1 cellular context compared by ENCODE assay signal in the genomic region with DNA sequence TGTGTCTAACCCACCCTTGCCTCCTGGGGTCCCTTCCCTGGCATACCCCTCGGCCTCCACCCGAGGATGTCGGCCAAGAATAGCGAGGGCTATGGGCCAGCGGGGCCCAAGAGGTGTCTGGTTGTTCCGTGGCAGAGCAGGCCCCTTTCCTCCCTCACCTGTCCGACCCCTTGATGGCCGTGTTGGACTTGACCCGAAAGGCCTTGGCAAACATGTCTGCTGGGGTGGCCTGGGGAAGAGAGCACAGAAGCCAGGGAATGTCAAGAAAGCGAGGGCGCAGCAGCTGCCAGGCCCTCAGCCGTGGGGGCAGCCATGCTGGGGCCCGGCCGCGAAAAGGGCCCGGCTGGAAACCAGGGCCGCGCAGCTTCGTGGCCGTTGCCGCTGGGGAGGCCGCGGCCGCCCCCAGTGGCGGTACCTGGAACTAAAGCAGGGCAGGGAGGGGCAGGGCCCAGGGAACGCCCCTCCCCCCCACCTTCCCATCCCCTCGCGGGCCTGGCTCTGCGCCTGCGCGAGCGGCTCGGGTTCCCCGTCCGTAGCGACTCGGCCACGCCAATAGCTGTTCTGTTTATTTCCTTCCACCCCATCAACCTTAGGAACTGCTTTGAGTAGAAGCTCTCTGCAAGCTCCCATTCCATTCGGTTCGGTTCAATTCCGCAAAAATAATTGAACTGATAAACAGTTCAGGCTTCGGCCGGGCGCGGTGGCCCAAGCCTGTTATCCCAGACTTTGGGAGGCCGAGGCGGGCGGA.
A peak's percentile ranks its signal among the peaks of the same experiment; 100 is the strongest.
TF ChIP-seq lines count a peak whose summit lies in the region.

A gene with protein sequence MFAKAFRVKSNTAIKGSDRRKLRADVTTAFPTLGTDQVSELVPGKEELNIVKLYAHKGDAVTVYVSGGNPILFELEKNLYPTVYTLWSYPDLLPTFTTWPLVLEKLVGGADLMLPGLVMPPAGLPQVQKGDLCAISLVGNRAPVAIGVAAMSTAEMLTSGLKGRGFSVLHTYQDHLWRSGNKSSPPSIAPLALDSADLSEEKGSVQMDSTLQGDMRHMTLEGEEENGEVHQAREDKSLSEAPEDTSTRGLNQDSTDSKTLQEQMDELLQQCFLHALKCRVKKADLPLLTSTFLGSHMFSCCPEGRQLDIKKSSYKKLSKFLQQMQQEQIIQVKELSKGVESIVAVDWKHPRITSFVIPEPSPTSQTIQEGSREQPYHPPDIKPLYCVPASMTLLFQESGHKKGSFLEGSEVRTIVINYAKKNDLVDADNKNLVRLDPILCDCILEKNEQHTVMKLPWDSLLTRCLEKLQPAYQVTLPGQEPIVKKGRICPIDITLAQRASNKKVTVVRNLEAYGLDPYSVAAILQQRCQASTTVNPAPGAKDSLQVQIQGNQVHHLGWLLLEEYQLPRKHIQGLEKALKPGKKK (minus strand): TSS at position 337 of the 748 bp plus-strand sequence. CDS start 123 bp downstream, at position 214.

TF ChIP-seq in K562, 482 proteins besides CTCF, POLR2A, EP300 and RAD21 (continued from another document and continues in another):
- TF ChIP-seq, protein P1, sequence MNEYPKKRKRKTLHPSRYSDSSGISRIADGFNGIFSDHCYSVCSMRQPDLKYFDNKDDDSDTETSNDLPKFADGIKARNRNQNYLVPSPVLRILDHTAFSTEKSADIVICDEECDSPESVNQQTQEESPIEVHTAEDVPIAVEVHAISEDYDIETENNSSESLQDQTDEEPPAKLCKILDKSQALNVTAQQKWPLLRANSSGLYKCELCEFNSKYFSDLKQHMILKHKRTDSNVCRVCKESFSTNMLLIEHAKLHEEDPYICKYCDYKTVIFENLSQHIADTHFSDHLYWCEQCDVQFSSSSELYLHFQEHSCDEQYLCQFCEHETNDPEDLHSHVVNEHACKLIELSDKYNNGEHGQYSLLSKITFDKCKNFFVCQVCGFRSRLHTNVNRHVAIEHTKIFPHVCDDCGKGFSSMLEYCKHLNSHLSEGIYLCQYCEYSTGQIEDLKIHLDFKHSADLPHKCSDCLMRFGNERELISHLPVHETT (CRISPR knock-in tag; conservative IDR thresholded peaks at IDR 0.05 in 1 of 2, IDR thresholded peaks at IDR 0.05 in 1 of 2): peak in 1 of 2 experiments; percentile 94; a peak in 2 of 4 replicates
- TF ChIP-seq ZNF12 (CRISPR knock-in tag; IDR thresholded peaks at IDR 0.05) (peak; percentile 89), NR2C2 (CRISPR knock-in tag; IDR thresholded peaks at IDR 0.05) (peak; percentile 90), NR2C2 (tag; IDR thresholded peaks at IDR 0.05) (peak; percentile 70), NR3C1 (CRISPR knock-in tag; IDR thresholded peaks at IDR 0.05) (peak; percentile 84), RBM15 (IDR thresholded peaks at IDR 0.05; ENCODE audit: insufficient read depth, low read length) (no peak), HNRNPL (IDR thresholded peaks at IDR 0.05; ENCODE audit: low read depth, low read length) (peak; percentile 92; the same call in 1 of the 2 replicates), L3MBTL2 (IDR thresholded peaks at IDR 0.05) (peak; percentile 86), ZEB2 (IDR thresholded peaks at IDR 0.05) (peak; percentile 98), ZNF507 (tag; conservative IDR thresholded peaks at IDR 0.05) (no peak), ZNF436 (CRISPR knock-in tag; IDR thresholded peaks at IDR 0.05) (no peak), ELF1 (tag; IDR thresholded peaks at IDR 0.05) (no peak), JUND (IDR thresholded peaks at IDR 0.05; ENCODE audit: borderline replicate concordance, low read depth, low read length) (peak; percentile 82), JUND (tag; IDR thresholded peaks at IDR 0.05; ENCODE audit: borderline replicate concordance, low read depth, low read length) (peak; percentile 61; the same call in 1 of the 3 replicates), ZNF384 (IDR thresholded peaks at IDR 0.05; ENCODE audit: low read depth, low read length) (peak; percentile 57), PHF20 (IDR thresholded peaks at IDR 0.05; ENCODE audit: partially characterized antibody) (peak; percentile 100), GABPB1 (CRISPR knock-in tag; IDR thresholded peaks at IDR 0.05) (peak; percentile 98), SMARCA4 (IDR thresholded peaks at IDR 0.05) (no peak), GTF2A2 (tag; IDR thresholded peaks at IDR 0.05) (peak; percentile 86), SRSF7 (optimal IDR thresholded peaks at IDR 0.05; ENCODE audit: low read depth, low read length) (no peak), ZFP1 (CRISPR knock-in tag; IDR thresholded peaks at IDR 0.05) (no peak), MEF2D (tag; conservative IDR thresholded peaks at IDR 0.05; ENCODE audit: low read depth) (peak; percentile 84), U2AF1 (optimal IDR thresholded peaks at IDR 0.05; ENCODE audit: low read depth, low read length) (peak; percentile 100), FOXM1 (IDR thresholded peaks at IDR 0.05; ENCODE audit: low read depth) (no peak), FOXM1 (CRISPR knock-in tag; IDR thresholded peaks at IDR 0.05; ENCODE audit: low read depth) (peak; percentile 95; the same call in 1 of the 2 replicates)
- TF ChIP-seq, protein P2, sequence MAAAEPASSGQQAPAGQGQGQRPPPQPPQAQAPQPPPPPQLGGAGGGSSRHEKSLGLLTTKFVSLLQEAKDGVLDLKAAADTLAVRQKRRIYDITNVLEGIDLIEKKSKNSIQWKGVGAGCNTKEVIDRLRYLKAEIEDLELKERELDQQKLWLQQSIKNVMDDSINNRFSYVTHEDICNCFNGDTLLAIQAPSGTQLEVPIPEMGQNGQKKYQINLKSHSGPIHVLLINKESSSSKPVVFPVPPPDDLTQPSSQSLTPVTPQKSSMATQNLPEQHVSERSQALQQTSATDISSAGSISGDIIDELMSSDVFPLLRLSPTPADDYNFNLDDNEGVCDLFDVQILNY (CRISPR knock-in tag; IDR thresholded peaks at IDR 0.05): peak; percentile 95; the same call in 1 of the 2 replicates
- TF ChIP-seq, protein P3, sequence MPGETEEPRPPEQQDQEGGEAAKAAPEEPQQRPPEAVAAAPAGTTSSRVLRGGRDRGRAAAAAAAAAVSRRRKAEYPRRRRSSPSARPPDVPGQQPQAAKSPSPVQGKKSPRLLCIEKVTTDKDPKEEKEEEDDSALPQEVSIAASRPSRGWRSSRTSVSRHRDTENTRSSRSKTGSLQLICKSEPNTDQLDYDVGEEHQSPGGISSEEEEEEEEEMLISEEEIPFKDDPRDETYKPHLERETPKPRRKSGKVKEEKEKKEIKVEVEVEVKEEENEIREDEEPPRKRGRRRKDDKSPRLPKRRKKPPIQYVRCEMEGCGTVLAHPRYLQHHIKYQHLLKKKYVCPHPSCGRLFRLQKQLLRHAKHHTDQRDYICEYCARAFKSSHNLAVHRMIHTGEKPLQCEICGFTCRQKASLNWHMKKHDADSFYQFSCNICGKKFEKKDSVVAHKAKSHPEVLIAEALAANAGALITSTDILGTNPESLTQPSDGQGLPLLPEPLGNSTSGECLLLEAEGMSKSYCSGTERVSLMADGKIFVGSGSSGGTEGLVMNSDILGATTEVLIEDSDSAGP (CRISPR knock-in tag; IDR thresholded peaks at IDR 0.05): peak; percentile 84
- TF ChIP-seq, protein P4, sequence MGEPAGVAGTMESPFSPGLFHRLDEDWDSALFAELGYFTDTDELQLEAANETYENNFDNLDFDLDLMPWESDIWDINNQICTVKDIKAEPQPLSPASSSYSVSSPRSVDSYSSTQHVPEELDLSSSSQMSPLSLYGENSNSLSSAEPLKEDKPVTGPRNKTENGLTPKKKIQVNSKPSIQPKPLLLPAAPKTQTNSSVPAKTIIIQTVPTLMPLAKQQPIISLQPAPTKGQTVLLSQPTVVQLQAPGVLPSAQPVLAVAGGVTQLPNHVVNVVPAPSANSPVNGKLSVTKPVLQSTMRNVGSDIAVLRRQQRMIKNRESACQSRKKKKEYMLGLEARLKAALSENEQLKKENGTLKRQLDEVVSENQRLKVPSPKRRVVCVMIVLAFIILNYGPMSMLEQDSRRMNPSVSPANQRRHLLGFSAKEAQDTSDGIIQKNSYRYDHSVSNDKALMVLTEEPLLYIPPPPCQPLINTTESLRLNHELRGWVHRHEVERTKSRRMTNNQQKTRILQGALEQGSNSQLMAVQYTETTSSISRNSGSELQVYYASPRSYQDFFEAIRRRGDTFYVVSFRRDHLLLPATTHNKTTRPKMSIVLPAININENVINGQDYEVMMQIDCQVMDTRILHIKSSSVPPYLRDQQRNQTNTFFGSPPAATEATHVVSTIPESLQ (CRISPR knock-in tag; IDR thresholded peaks at IDR 0.05): peak; percentile 96; the same call in 1 of the 2 replicates
- TF ChIP-seq, protein P5, sequence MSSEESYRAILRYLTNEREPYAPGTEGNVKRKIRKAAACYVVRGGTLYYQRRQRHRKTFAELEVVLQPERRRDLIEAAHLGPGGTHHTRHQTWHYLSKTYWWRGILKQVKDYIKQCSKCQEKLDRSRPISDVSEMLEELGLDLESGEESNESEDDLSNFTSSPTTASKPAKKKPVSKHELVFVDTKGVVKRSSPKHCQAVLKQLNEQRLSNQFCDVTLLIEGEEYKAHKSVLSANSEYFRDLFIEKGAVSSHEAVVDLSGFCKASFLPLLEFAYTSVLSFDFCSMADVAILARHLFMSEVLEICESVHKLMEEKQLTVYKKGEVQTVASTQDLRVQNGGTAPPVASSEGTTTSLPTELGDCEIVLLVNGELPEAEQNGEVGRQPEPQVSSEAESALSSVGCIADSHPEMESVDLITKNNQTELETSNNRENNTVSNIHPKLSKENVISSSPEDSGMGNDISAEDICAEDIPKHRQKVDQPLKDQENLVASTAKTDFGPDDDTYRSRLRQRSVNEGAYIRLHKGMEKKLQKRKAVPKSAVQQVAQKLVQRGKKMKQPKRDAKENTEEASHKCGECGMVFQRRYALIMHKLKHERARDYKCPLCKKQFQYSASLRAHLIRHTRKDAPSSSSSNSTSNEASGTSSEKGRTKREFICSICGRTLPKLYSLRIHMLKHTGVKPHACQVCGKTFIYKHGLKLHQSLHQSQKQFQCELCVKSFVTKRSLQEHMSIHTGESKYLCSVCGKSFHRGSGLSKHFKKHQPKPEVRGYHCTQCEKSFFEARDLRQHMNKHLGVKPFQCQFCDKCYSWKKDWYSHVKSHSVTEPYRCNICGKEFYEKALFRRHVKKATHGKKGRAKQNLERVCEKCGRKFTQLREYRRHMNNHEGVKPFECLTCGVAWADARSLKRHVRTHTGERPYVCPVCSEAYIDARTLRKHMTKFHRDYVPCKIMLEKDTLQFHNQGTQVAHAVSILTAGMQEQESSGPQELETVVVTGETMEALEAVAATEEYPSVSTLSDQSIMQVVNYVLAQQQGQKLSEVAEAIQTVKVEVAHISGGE (CRISPR knock-in tag; IDR thresholded peaks at IDR 0.05): peak; percentile 98 to 100 (median 100)
- TF ChIP-seq, protein P6, sequence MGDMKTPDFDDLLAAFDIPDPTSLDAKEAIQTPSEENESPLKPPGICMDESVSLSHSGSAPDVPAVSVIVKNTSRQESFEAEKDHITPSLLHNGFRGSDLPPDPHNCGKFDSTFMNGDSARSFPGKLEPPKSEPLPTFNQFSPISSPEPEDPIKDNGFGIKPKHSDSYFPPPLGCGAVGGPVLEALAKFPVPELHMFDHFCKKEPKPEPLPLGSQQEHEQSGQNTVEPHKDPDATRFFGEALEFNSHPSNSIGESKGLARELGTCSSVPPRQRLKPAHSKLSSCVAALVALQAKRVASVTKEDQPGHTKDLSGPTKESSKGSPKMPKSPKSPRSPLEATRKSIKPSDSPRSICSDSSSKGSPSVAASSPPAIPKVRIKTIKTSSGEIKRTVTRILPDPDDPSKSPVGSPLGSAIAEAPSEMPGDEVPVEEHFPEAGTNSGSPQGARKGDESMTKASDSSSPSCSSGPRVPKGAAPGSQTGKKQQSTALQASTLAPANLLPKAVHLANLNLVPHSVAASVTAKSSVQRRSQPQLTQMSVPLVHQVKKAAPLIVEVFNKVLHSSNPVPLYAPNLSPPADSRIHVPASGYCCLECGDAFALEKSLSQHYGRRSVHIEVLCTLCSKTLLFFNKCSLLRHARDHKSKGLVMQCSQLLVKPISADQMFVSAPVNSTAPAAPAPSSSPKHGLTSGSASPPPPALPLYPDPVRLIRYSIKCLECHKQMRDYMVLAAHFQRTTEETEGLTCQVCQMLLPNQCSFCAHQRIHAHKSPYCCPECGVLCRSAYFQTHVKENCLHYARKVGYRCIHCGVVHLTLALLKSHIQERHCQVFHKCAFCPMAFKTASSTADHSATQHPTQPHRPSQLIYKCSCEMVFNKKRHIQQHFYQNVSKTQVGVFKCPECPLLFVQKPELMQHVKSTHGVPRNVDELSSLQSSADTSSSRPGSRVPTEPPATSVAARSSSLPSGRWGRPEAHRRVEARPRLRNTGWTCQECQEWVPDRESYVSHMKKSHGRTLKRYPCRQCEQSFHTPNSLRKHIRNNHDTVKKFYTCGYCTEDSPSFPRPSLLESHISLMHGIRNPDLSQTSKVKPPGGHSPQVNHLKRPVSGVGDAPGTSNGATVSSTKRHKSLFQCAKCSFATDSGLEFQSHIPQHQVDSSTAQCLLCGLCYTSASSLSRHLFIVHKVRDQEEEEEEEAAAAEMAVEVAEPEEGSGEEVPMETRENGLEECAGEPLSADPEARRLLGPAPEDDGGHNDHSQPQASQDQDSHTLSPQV (IDR thresholded peaks at IDR 0.05): peak; percentile 86
- TF ChIP-seq, protein P7, sequence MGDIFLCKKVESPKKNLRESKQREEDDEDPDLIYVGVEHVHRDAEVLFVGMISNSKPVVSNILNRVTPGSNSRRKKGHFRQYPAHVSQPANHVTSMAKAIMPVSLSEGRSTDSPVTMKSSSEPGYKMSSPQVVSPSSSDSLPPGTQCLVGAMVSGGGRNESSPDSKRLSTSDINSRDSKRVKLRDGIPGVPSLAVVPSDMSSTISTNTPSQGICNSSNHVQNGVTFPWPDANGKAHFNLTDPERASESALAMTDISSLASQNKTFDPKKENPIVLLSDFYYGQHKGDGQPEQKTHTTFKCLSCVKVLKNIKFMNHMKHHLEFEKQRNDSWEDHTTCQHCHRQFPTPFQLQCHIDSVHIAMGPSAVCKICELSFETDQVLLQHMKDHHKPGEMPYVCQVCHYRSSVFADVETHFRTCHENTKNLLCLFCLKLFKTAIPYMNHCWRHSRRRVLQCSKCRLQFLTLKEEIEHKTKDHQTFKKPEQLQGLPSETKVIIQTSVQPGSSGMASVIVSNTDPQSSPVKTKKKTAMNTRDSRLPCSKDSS (IDR thresholded peaks at IDR 0.05; ENCODE audit: low read depth, partially characterized antibody): no peak
- TF ChIP-seq, protein P8, sequence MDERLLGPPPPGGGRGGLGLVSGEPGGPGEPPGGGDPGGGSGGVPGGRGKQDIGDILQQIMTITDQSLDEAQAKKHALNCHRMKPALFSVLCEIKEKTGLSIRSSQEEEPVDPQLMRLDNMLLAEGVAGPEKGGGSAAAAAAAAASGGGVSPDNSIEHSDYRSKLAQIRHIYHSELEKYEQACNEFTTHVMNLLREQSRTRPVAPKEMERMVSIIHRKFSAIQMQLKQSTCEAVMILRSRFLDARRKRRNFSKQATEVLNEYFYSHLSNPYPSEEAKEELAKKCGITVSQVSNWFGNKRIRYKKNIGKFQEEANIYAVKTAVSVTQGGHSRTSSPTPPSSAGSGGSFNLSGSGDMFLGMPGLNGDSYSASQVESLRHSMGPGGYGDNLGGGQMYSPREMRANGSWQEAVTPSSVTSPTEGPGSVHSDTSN (CRISPR knock-in tag; IDR thresholded peaks at IDR 0.05; ENCODE audit: low read depth): no peak
- TF ChIP-seq, protein P8 (tag; conservative IDR thresholded peaks at IDR 0.05; ENCODE audit: low read depth): no peak
